In the genomic region with DNA sequence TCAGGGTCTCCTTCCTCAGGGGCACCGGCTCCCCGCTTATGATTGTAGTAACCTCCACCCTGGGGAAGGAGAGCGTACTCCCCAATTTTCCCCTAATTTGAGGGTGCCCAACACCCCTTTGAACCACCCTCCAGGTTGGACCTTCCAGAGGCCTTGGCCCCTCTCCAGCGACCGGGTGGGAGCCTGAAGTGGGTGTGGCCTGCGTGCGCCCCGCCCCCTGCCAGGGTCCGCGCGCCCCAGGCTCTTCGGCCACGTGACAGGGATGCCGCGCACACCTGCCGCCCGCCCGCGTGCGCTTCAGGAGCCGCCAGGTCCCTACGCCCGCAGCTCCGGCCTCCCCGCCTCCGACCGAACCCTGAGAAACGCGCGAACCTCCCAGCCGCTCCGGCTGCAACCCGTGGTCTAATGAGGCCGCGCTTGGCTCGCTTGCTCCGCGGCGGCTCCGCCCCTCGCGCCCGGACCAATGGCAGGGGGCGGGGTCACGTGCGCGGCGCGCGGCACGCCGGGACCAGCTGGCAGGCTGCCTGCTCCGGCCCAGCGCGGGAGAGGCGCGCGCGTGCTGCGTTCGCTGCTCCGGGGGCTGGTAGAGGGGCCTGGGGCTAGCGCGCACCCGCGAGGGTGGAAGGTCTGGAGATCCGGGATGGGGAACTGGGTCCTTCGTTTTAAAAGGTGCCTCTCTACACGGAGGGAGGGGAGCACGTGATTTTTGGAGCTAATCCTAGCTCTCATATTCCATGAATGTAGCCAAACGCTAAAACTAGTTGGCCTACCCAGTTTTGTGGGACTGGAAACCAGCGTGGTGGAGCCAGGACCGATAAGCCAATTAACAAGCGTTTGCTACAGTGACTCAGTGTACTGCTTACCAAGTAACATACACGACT, we compare ENCODE assay signal across 8 cellular contexts. TPM values are rescaled to one million over a fixed set of nuclear protein-coding genes. Genes with fewer than 3 reads are reported as not detected.
DNase-seq lines count a peak whose midpoint lies in the region; ATAC-seq and TF ChIP-seq lines count a peak whose summit lies in the region.

A gene (minus strand): TSS at position 404 of the 881 bp plus-strand sequence. CDS start 618 bp downstream, outside the sequence.

- H3K4me1 ChIP-seq in osteoblast (ENCODE audit: insufficient read depth, low read length) (peaks cover 6% of the 10 kb centered on the region), thoracic aorta (ENCODE audit: control insufficient read depth in 1 of 2, low read depth in 2 of 2) (peaks cover 4 to 26% of the 10 kb centered on the region in 2 donors)

- H3K79me2 ChIP-seq in osteoblast (ENCODE audit: insufficient read depth, low read length): peaks cover 3% of the 10 kb centered on the region

- DNase-seq in EH (ENCODE audit: low read depth) (peak; percentile 83), H7 (peak; percentile 99), NB4 (ENCODE audit: low read depth) (peak; percentile 92), SKM-1 (lab: John Stamatoyannopoulos, UW; ENCODE audit: unreplicated experiment) (peak; percentile 65), glomerular visceral epithelial cell (ENCODE audit: extremely low spot score) (peak; percentile 68), osteoblast (ENCODE audit: insufficient read length, low spot score, missing footprints) (peak; percentile 100), thoracic aorta (ENCODE audit: low spot score) (peak; percentile 59)
- peak; percentile 91 for DNase-seq in activated naive CD4-positive, alpha-beta T cell treated with anti-CD3 and anti-CD28 coated beads, Interleukin-2, amount 50 U/mL, for 16 hours

- H3K36me3 ChIP-seq in H7 (replicated peaks; ENCODE audit: control insufficient read depth, insufficient read depth, low read length) (peaks cover 12% of the 10 kb centered on the region), osteoblast (ENCODE audit: insufficient read depth, low read length) (peaks cover 20% of the 10 kb centered on the region), thoracic aorta (peaks cover 13% of the 10 kb centered on the region)

- H3K4me2 ChIP-seq in osteoblast (ENCODE audit: insufficient read depth, low read length): peak within 1 kb of the TSS; percentile 69

- no peak for TF ChIP-seq CTCF in NB4 (IDR thresholded peaks at IDR 0.05; ENCODE audit: low read depth, low read length)
- TF ChIP-seq CTCF in osteoblast (IDR thresholded peaks at IDR 0.05; ENCODE audit: extremely low read depth, low read depth, low read length): no peak
- no peak for TF ChIP-seq CTCF in thoracic aorta (IDR thresholded peaks at IDR 0.05)

- ATAC-seq in thoracic aorta (ENCODE audit: insufficient number of reproducible peaks, low FRiP score, low read depth): peak; percentile 81

- no peaks in the 10 kb centered on the region for H3K9me3 ChIP-seq in osteoblast (ENCODE audit: low read depth, low read length)
- H3K9me3 ChIP-seq in thoracic aorta: no peaks in the 10 kb centered on the region

- peak within 1 kb of the TSS; percentile 52 for H3K4me3 ChIP-seq in H7 (ENCODE audit: insufficient read depth, low read depth, low read length)
- peak within 1 kb of the TSS; percentile 63 for H3K4me3 ChIP-seq in NB4 (ENCODE audit: low read depth, low read length)
- H3K4me3 ChIP-seq in osteoblast (ENCODE audit: insufficient read depth, low read length): peak within 1 kb of the TSS; percentile 79
- peak within 1 kb of the TSS; percentile 69 for H3K4me3 ChIP-seq in thoracic aorta

- peak; percentile 62 for TF ChIP-seq POLR2A in NB4 (IDR thresholded peaks at IDR 0.05; ENCODE audit: extremely low read depth, insufficient read length)

- H3K27ac ChIP-seq in osteoblast (ENCODE audit: low read depth, low read length) (peak within 1 kb of the TSS; percentile 33), thoracic aorta (peak within 1 kb of the TSS; percentile 35 to 51)

- peaks cover 9% of the 10 kb centered on the region for H4K20me1 ChIP-seq in osteoblast (ENCODE audit: insufficient read depth, low read length)

- H3K27me3 ChIP-seq in H7 (ENCODE audit: control insufficient read depth, insufficient read depth, low read length) (peaks cover 2% of the 10 kb centered on the region; the same call in 1 of the 2 replicates), osteoblast (ENCODE audit: insufficient read depth, low read length) (no peaks in the 10 kb centered on the region), thoracic aorta (replicated peaks; ENCODE audit: insufficient read depth) (no peaks in the 10 kb centered on the region)

- H2AFZ ChIP-seq in osteoblast (ENCODE audit: low read length): peak within 1 kb of the TSS; percentile 79

RNA-seq across cellular contexts. Expression of the gene that starts here (rescaled TPM):
- total RNA-seq in H7 (2014; rRNA removed; shearing (Covaris generic)): 12.5 and 18.3 TPM in 2 replicates
- total RNA-seq in osteoblast: 15.9 and 16.3 TPM in 2 replicates
- 10 to 100 TPM in 1 of 2 donors, 1 to 10 TPM in 1; 6.8 to 13.8 TPM for total RNA-seq in thoracic aorta

Comparison
In these comparisons a context has a peak if more than half of its experiments do, and no peak if none do; other contexts are left out.
1. Peak in every context shown above with its lines: DNase-seq, ATAC-seq, H3K4me3 ChIP-seq and H3K27ac ChIP-seq.